ENCODE assay signal across 21 cellular contexts in the genomic region with DNA sequence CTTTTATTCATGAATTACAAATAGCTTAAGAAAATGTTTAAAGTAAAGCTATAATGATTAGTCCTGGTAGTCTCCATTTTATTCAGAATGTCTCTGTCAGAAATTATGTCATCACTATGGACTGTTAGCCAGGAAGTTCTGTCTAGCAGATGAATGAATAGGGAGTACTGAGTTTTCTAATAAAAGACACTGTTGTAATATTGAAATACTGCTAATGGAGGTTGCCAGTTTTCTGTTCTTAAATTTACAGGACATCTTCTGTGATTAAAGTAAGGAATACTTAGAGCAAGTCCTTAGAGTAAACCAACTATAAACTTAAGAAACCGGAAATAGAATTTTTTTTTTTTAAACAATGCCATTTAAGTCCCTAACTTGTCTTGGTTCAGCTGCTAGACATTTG.
DNase-seq lines count a peak whose midpoint lies in the region; ATAC-seq and TF ChIP-seq lines count a peak whose summit lies in the region.
"Had no signal": no experiment of that assay in that cellular context is flagged by ENCODE, and none has a peak within 500 bp of the region (broad histone marks: within the 10 kb centered on the region; RNA-seq: fewer than 3 reads in every experiment).

No MANE protein-coding gene starts in this region.

- H3K27me3 Mint-ChIP-seq in endothelial cell (ENCODE audit: unreplicated experiment): no peaks in the 10 kb centered on the region
- H3K27me3 Mint-ChIP-seq: central memory CD8-positive, alpha-beta T cell had no signal

- no peak overlapping the region for H3K4me3 Mint-ChIP-seq in endothelial cell (ENCODE audit: unreplicated experiment)
- H3K4me3 Mint-ChIP-seq: central memory CD8-positive, alpha-beta T cell; T-helper 2 cell treated with Interferon-gamma antibody and Interleukin-4, amounts not matched to agents 5 μg/mL and 100 μg/mL, for 36 hours had no signal

- DNase-seq in AG10803 (ENCODE audit: low read depth) (peak; percentile 8), NCI-H226 (peak; percentile 40), endothelial cell (ENCODE audit: low spot score) (no peak), medulla oblongata (ENCODE audit: extremely low spot score) (peak; percentile 52), Right ventricle myocardium superior (no peak), SW480 (ENCODE audit: low spot score) (no peak), HPDE6-E6E7 (ENCODE audit: extremely low spot score) (no peak), DMS153 treated with DMSO at 0.1 percent for 48 hours (lab: John Stamatoyannopoulos, UW; ENCODE audit: unreplicated experiment) (no peak)
- DNase-seq: activated CD8-positive, alpha-beta memory T cell treated with anti-CD3 and anti-CD28 coated beads, Interleukin-2, amount 50 U/mL, for 4 hours; Caco-2; GOT3; mammary epithelial cell; NCI-H1436; NCI-H524 treated with DMSO at 0.1 percent for 48 hours; occipital lobe; spleen; stomach had no signal

- H3K4me3 ChIP-seq in AG10803 (ENCODE audit: low read length): no peak overlapping the region
- H3K4me3 ChIP-seq: K562, spleen, stomach had no signal

- peak overlapping the region; percentile 97 for H3K27ac Mint-ChIP-seq in endothelial cell (ENCODE audit: unreplicated experiment)
- H3K27ac Mint-ChIP-seq: activated naive CD4-positive, alpha-beta T cell treated with anti-CD3 and anti-CD28 coated beads, Interleukin-2, amount 50 U/mL, for 72 hours; T-helper 2 cell treated with Interferon-gamma antibody and Interleukin-4, amounts not matched to agents 5 μg/mL and 100 μg/mL, for 36 hours had no signal

- intact Hi-C loops in Right ventricle myocardium superior (cut with DNase I): no loop called here

- TF ChIP-seq CTCF in AG10803 (conservative IDR thresholded peaks at IDR 0.05; ENCODE audit: low read length): no peak
- no peak for TF ChIP-seq CTCF in endothelial cell (IDR thresholded peaks at IDR 0.05; ENCODE audit: unreplicated experiment)

- no peaks in the 10 kb centered on the region for H3K36me3 Mint-ChIP-seq in endothelial cell (ENCODE audit: low read depth, unreplicated experiment)

- H3K4me1 Mint-ChIP-seq in endothelial cell (ENCODE audit: unreplicated experiment): peaks cover 11% of the 10 kb centered on the region
- H3K4me1 Mint-ChIP-seq: central memory CD8-positive, alpha-beta T cell had no signal

- no peaks in the 10 kb centered on the region for H3K9me3 Mint-ChIP-seq in endothelial cell (ENCODE audit: unreplicated experiment)

- no peak for ATAC-seq in Right ventricle myocardium superior (ENCODE audit: poor library complexity)
- ATAC-seq: activated naive CD4-positive, alpha-beta T cell treated with anti-CD3 and anti-CD28 coated beads, Interleukin-2, amount 50 U/mL, for 72 hours; K562 had no signal

Comparison
In these comparisons a context has a peak if more than half of its experiments do, and no peak if none do; other contexts are left out.
1. DNase-seq: peak in AG10803 (single experiment), NCI-H226 (single experiment) and medulla oblongata (single experiment); none in endothelial cell (single experiment), Right ventricle myocardium superior (single experiment), SW480 (single experiment), HPDE6-E6E7 (single experiment) and DMS153 treated with DMSO at 0.1 percent for 48 hours (single experiment).